ENCODE assay signal across 8 cellular contexts in the genomic region with DNA sequence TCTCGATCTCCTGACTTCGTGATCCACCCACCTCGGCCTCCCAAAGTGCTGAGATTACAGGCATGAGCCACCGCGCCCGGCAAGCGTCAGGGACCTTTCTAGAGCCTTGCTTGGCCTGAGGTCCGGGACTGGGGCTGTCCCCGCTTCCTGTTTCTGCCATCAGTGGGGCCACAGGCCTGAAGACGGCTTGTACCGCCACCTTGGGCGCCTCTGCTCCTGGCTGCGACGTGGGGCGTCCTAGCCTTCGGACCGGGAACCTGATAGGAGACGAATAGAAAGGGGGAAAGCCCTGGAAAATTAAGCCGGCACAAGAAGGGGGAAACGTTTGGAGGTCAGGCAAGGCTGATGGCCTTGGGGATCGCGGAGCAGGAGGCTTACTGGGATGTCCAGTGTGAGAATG. TPM values are rescaled to one million over a fixed set of nuclear protein-coding genes. Genes with fewer than 3 reads are reported as not detected.
A peak's percentile ranks its signal among the peaks of the same experiment; 100 is the strongest.
DNase-seq lines count a peak whose midpoint lies in the region; ATAC-seq, FAIRE-seq and TF ChIP-seq lines count a peak whose summit lies in the region.

No MANE protein-coding gene starts in this region.

- BruUV-seq in GM12878 (replicated peaks; lab: Mats Ljungman, UMichigan) = no TSS peak

- no peak overlapping the region for H3K4ac ChIP-seq in mesenchymal stem cell (ENCODE audit: low read depth in 1 of 2, low read length in 2 of 2)

- H4K20me1 ChIP-seq in GM12878 (ENCODE audit: control insufficient read depth, insufficient read depth) = no peaks in the 10 kb centered on the region

- peak overlapping the region in 1 of 2 experiments; percentile 48 for H3K18ac ChIP-seq in mesenchymal stem cell (ENCODE audit: low read depth in 1 of 2, low read length in 2 of 2)

- intact Hi-C loops in heart left ventricle (cut with DNase I) (loop anchor here in 4 of 10 donors (2.0 to 10.0 kb wide), 5 partner anchors 35 to 748 kb away; partner anchors contain the start of gene RNF6 (in 2 of the 4)), left ventricle myocardium superior (cut with micrococcal nuclease) (loop anchor here (10.0 kb wide), 1 partner anchor 508 kb away; no protein-coding TSS in a partner anchor), GM12878 (cut with micrococcal nuclease; ENCODE audit: unreplicated experiment) (loop anchor here (1.0 to 10.0 kb wide), 7 partner anchors 34 to 688 kb away; partner anchors contain the start of gene CDK8), uterus (cut with DNase I; ENCODE audit: low total_unique reads) (loop anchor here (10.0 kb wide), 1 partner anchor 308 kb away; no protein-coding TSS in a partner anchor)

- WGBS in heart left ventricle, 4 donors = 39 to 57% (median 49%) methylated on average over 15 to 22 of the region's 22 CpGs
- 58% methylated on average over 22 of the region's 22 CpGs for WGBS in GM12878 (ENCODE audit: insufficient coverage, insufficient replicate concordance, low lambda C conversion rate, missing lambda C conversion rate)
- 57% methylated on average over 22 of the region's 22 CpGs for WGBS in mesenchymal stem cell

- H3K9me3 ChIP-seq in heart left ventricle (no peaks in the 10 kb centered on the region), GM12878 (replicated peaks; ENCODE audit: control insufficient read depth, insufficient read depth, low read length) (no peaks in the 10 kb centered on the region), mesenchymal stem cell (ENCODE audit: control insufficient read depth, low read length) (peaks cover 2% of the 10 kb centered on the region), uterus (no peaks in the 10 kb centered on the region)

- no peak for TF ChIP-seq CTCF in heart left ventricle (IDR thresholded peaks at IDR 0.05)
- no peak for TF ChIP-seq CTCF in GM12878 (IDR thresholded peaks at IDR 0.05 in 2 of 3, conservative IDR thresholded peaks at IDR 0.05 in 1 of 3; ENCODE audit: control insufficient read depth in 2 of 3, extremely low read depth in 1 of 3, insufficient read depth in 1 of 3, low read depth in 3 of 3, low read length in 3 of 3)
- no peak for TF ChIP-seq CTCF in uterus (IDR thresholded peaks at IDR 0.05)

- RAD21 ChIA-PET in GM12878 (lab: Charles Lee; ENCODE audit: unreplicated experiment) = interaction anchor here (4.4 kb wide), 1 partner anchor 309 kb away, joined by 76 read pairs; no protein-coding TSS in a partner anchor

- no peak overlapping the region for H3K23ac ChIP-seq in mesenchymal stem cell (ENCODE audit: low read length in 2 of 2)

- POLR2A ChIA-PET in GM12878 (lab: Charles Lee) = no interaction called here

- H3K27ac ChIP-seq in heart left ventricle (peak overlapping the region in 9 of 12 donors; percentile 35 to 94 (median 75)), GM12878 (ENCODE audit: control insufficient read depth, insufficient read depth) (no peak overlapping the region; the same call in 1 of the 2 replicates), mesenchymal stem cell (ENCODE audit: low read length, poor library complexity, severe bottlenecking) (no peak overlapping the region), uterus (peak overlapping the region; percentile 81 to 93)

- FAIRE-seq in GM12878 (lab: Jason Lieb, UNC) = no peak

- H2AK5ac ChIP-seq in mesenchymal stem cell (ENCODE audit: low read length, severe bottlenecking) = no peak overlapping the region

- DNase-seq in heart left ventricle = peak in 1 of 5 donors; percentile 23
- no peak for DNase-seq in left ventricle myocardium superior
- DNase-seq in GM12878 (ENCODE audit: low read depth, low spot score) = no peak
- no peak for DNase-seq in mesenchymal stem cell
- DNase-seq in uterus = no peak
- no peak for DNase-seq in NCI-H446 treated with DMSO at 0.1 percent for 48 hours (lab: John Stamatoyannopoulos, UW)

- H4K8ac ChIP-seq in mesenchymal stem cell (ENCODE audit: low read length) = peak overlapping the region; percentile 91

- H3K36me3 ChIP-seq in heart left ventricle (no peaks in the 10 kb centered on the region), GM12878 (ENCODE audit: control insufficient read depth in 2 of 2, insufficient read depth in 2 of 2, low read length in 1 of 2) (no peaks in the 10 kb centered on the region), mesenchymal stem cell (ENCODE audit: control insufficient read depth in 1 of 2, insufficient read depth in 2 of 2, low read depth in 1 of 2, low read length in 2 of 2) (peaks cover 0 to 2% of the 10 kb centered on the region in 2 experiments), uterus (no peaks in the 10 kb centered on the region)

- H3K27me3 ChIP-seq in heart left ventricle (no peaks in the 10 kb centered on the region), GM12878 (replicated peaks in 1 of 2; ENCODE audit: control insufficient read depth in 2 of 2, insufficient read depth in 2 of 2, low read length in 1 of 2) (no peaks in the 10 kb centered on the region), mesenchymal stem cell (ENCODE audit: control insufficient read depth in 1 of 2, insufficient read depth in 1 of 2, low read length in 2 of 2) (no peaks in the 10 kb centered on the region), uterus (no peaks in the 10 kb centered on the region)

- H3K79me1 ChIP-seq in mesenchymal stem cell (replicated peaks; ENCODE audit: low read length, poor library complexity, severe bottlenecking) = peaks cover 1% of the 10 kb centered on the region

- H2AFZ ChIP-seq in GM12878 (ENCODE audit: control insufficient read depth, low read depth, low read length) = peak overlapping the region; percentile 45
- no peak overlapping the region for H2AFZ ChIP-seq in mesenchymal stem cell (ENCODE audit: low read depth, low read length)

- no peak for TF ChIP-seq RAD21 in GM12878 (IDR thresholded peaks at IDR 0.05; ENCODE audit: insufficient read depth, low read depth, low read length)

- H4K91ac ChIP-seq in mesenchymal stem cell (ENCODE audit: low read length) = no peak overlapping the region

- peak overlapping the region; percentile 61; the same call in 1 of the 2 replicates for H3K9ac ChIP-seq in GM12878 (ENCODE audit: control insufficient read depth, insufficient read depth, low read length)
- H3K9ac ChIP-seq in mesenchymal stem cell (ENCODE audit: low read length) = peak overlapping the region; percentile 93

- no peak overlapping the region for H2BK12ac ChIP-seq in mesenchymal stem cell (ENCODE audit: low read length in 2 of 2)

- H3K79me2 ChIP-seq in GM12878 (ENCODE audit: control insufficient read depth, insufficient read depth, low read length) = no peaks in the 10 kb centered on the region

- CTCF ChIA-PET in GM12878 (lab: Yijun Ruan, JAX) = interaction anchor here (0.9 to 6.2 kb wide), 6 partner anchors 15 to 310 kb away, joined by 3 to 218 read pairs (median 8); partner anchors contain the start of gene RNF6

- H2BK15ac ChIP-seq in mesenchymal stem cell (ENCODE audit: low read depth, poor library complexity, severe bottlenecking) = no peak overlapping the region

- TF ChIP-seq EP300 in GM12878 (IDR thresholded peaks at IDR 0.05; ENCODE audit: borderline replicate concordance in 1 of 2, control insufficient read depth in 1 of 2, low read depth in 2 of 2, low read length in 2 of 2) = no peak

- in situ Hi-C loops in GM12878 (cut with MboI) = no loop called here

- peak overlapping the region; percentile 40 for H3K4me2 ChIP-seq in GM12878 (ENCODE audit: control insufficient read depth, insufficient read depth)
- H3K4me2 ChIP-seq in mesenchymal stem cell (ENCODE audit: low read length, poor library complexity, severe bottlenecking) = peak overlapping the region; percentile 25

- TF ChIP-seq POLR2A in heart left ventricle (IDR thresholded peaks at IDR 0.05) (no peak), GM12878 (IDR thresholded peaks at IDR 0.05; ENCODE audit: low read depth, low read length) (no peak), uterus (IDR thresholded peaks at IDR 0.05) (no peak)

- peak overlapping the region in 11 of 12 donors; percentile 44 to 77 (median 73) for H3K4me3 ChIP-seq in heart left ventricle
- H3K4me3 ChIP-seq in GM12878 = peak overlapping the region; percentile 74
- H3K4me3 ChIP-seq in mesenchymal stem cell (ENCODE audit: insufficient read depth in 1 of 2, low read depth in 1 of 2, low read length in 2 of 2) = peak overlapping the region in 1 of 2 experiments; percentile 89
- H3K4me3 ChIP-seq in uterus = peak overlapping the region; percentile 60 to 67

- ATAC-seq in heart left ventricle (no peak), left ventricle myocardium superior (no peak), GM12878 (peak; percentile 44), GM21381 (IDR thresholded peaks at IDR 0.05; ENCODE audit: unreplicated experiment) (no peak), HG03457 (IDR thresholded peaks at IDR 0.05; ENCODE audit: unreplicated experiment) (no peak)

- H3K14ac ChIP-seq in mesenchymal stem cell (ENCODE audit: low read length in 2 of 2) = no peak overlapping the region

- H2BK120ac ChIP-seq in mesenchymal stem cell (ENCODE audit: low read depth, low read length) = no peak overlapping the region

- no peak overlapping the region for H2BK5ac ChIP-seq in mesenchymal stem cell (ENCODE audit: low read depth, low read length, poor library complexity, severe bottlenecking)

- SMC1A ChIA-PET in GM12878 (lab: Charles Lee; ENCODE audit: uncharacterized antibody, unreplicated experiment) = interaction anchor here (1.2 to 2.8 kb wide), 3 partner anchors 139 to 515 kb away, joined by 3 to 70 read pairs (median 4); no protein-coding TSS in a partner anchor

- H3K4me1 ChIP-seq in heart left ventricle (peaks cover 0 to 22% (median 6%) of the 10 kb centered on the region in 12 donors), GM12878 (ENCODE audit: control insufficient read depth, insufficient read depth, low read length) (peaks cover 9% of the 10 kb centered on the region), mesenchymal stem cell (ENCODE audit: control insufficient read depth, insufficient read depth, low read depth, low read length) (peaks cover 6% of the 10 kb centered on the region), uterus (no peaks in the 10 kb centered on the region)

RNA-seq across cellular contexts. Expression of gene RNF6, which starts 35.1 kb away (rescaled TPM):
- total RNA-seq in heart left ventricle (10 to 100 TPM; 13.9 to 38.2 (median 23.8) TPM), left ventricle myocardium superior (19.2 TPM), GM12878 (2014; rRNA removed) (28.6 and 32.2 TPM in 2 replicates), GM12878 (2014; rRNA removed; fragmentation: Illumina TruSeq; extraction: Trizol) (48.9 and 50.3 TPM in 2 replicates), GM12878 (2021) (31.3 and 32.4 TPM in 2 replicates), uterus (10 to 100 TPM; 12.0 to 32.4 (median 20.0) TPM)
- polyA plus RNA-seq in heart left ventricle (10 to 100 TPM in 1 of 2 donors, 1 to 10 TPM in 1; 8.6 to 33.5 TPM), GM12878 (2011; rRNA removed) (36.3 and 53.6 TPM in 2 replicates), GM12878 (2014; fragmentation: Illumina TruSeq; extraction: Trizol) (40.3 and 54.0 TPM in 2 replicates), GM12878 (2014; fragmentation: Nextera tagmentation; extraction: Ambion mirVana) (10 to 100 TPM; 19.0 to 26.8 TPM), GM12878 (2014; rRNA removed) (24.5 and 25.5 TPM in 2 replicates), GM12878 (2016; fragmentation: Nextera tagmentation; extraction: Ambion mirVana) (10 to 100 TPM; 53.0 to 54.0 TPM)
- total RNA-seq in GM12878 (2013; cell fraction: nucleolus; rRNA removed) = 31.2 and 34.8 TPM in 2 replicates
- polyA plus RNA-seq in GM12878 (2011; ENCODE audit: low read depth) = 19.1 TPM
- polyA plus RNA-seq in GM12878 (2011; cell fraction: cytosol; rRNA removed) = 15.2 and 16.0 TPM in 2 replicates
- 22.7 and 25.2 TPM in 2 replicates for polyA plus RNA-seq in GM12878 (2011; cell fraction: nucleus; rRNA removed)
- polyA plus RNA-seq in GM12878 (2012) = 24.3 and 25.3 TPM in 2 replicates
- polyA minus RNA-seq in GM12878 (2011; rRNA and poly(A)+ RNA removed) = 39.4 and 50.1 TPM in 2 replicates
- polyA minus RNA-seq in GM12878 (2011; cell fraction: cytosol; rRNA and poly(A)+ RNA removed) = 17.7 and 26.2 TPM in 2 replicates
- 26.6 and 37.2 TPM in 2 replicates for polyA minus RNA-seq in GM12878 (2011; cell fraction: nucleus; rRNA and poly(A)+ RNA removed)
- 34.1 TPM for polyA plus RNA-seq in mesenchymal stem cell (2013, experiment 1 of 2)
- polyA plus RNA-seq in mesenchymal stem cell (2013, experiment 2 of 2) = 37.0 TPM

Comparison
In these comparisons a context has a peak if more than half of its experiments do, and no peak if none do; other contexts are left out.
1. H3K27ac ChIP-seq: peak in heart left ventricle (9 of 12) and uterus (2 of 2); none in GM12878 (single experiment) and mesenchymal stem cell (single experiment).